Comparison of ENCODE assay signal across 24 cellular contexts in the genomic region with DNA sequence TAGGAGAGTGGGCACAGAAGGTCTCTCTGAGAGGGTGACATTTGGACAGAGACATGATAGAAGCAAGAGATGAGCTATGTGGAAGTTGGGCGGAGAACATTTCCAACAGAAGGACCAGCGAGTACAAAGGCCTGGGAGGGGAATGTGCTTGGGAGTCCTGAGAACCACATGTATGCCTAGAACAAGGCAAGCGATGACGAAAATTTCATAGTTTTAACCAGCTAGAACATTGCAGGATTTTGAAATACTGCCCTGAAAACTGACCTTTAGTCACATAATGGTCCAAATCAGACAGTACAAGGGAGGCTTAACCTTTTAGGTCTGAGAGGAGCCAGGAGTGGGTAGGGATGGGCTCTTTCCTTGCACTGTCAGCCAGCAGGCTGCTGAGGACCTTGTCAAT.
"Had no signal": no experiment of that assay in that cellular context is flagged by ENCODE, and none has a peak within 500 bp of the region (broad histone marks: within the 10 kb centered on the region; RNA-seq: fewer than 3 reads in every experiment).

No MANE protein-coding gene starts in this region.

- H3K27me3 Mint-ChIP-seq: activated naive CD8-positive, alpha-beta T cell treated with anti-CD3 and anti-CD28 coated beads, Interleukin-2, amount 10 ng/mL, durations not matched to agents 7 days and 5 days; T-helper 17 cell had no signal

- H3K27ac Mint-ChIP-seq: activated naive CD8-positive, alpha-beta T cell treated with anti-CD3 and anti-CD28 coated beads, Interleukin-2, amount 10 ng/mL, durations not matched to agents 7 days and 5 days; T-helper 17 cell had no signal

- H3K4me3 Mint-ChIP-seq: activated CD8-positive, alpha-beta T cell treated with anti-CD3 and anti-CD28 coated beads, Interleukin-2, amount 10 ng/mL, durations not matched to agents 7 days and 5 days; activated naive CD8-positive, alpha-beta T cell treated with anti-CD3 and anti-CD28 coated beads, Interleukin-2, amount 10 ng/mL, durations not matched to agents 7 days and 5 days; T-helper 17 cell had no signal

- ATAC-seq: activated CD4-positive, CD25-positive, alpha-beta regulatory T cell treated with anti-CD3 and anti-CD28 coated beads, Interleukin-2, amount 50 U/mL, for 24 hours; activated CD8-positive, alpha-beta T cell treated with anti-CD3 and anti-CD28 coated beads, Interleukin-2, amount 10 ng/mL, durations not matched to agents 7 days and 5 days; body of pancreas; T-helper 17 cell had no signal

- DNase-seq: activated CD4-positive, alpha-beta T cell treated with anti-CD3 and anti-CD28 coated beads for 4 hours; activated CD4-positive, alpha-beta T cell treated with anti-CD3 and anti-CD28 coated beads, Interleukin-2, amount 50 U/mL, for 4 hours; activated CD8-positive, alpha-beta memory T cell treated with anti-CD3 and anti-CD28 coated beads, Interleukin-2, amount 50 U/mL, for 48 hours; activated CD8-positive, alpha-beta T cell treated with anti-CD3 and anti-CD28 coated beads, Interleukin-2, amount 10 ng/mL, durations not matched to agents 7 days and 5 days; activated naive CD4-positive, alpha-beta T cell treated with anti-CD3 and anti-CD28 coated beads, Interleukin-2, amount 50 U/mL, for 16 hours; activated naive CD8-positive, alpha-beta T cell treated with anti-CD3 and anti-CD28 coated beads, Interleukin-2, amount 10 ng/mL, durations not matched to agents 7 days and 5 days; activated T-cell treated with anti-CD3 and anti-CD28 coated beads, Interleukin-2, amount 50 U/mL, for 1 hour; adrenal gland; aorta; body of pancreas; central memory CD4-positive, alpha-beta T cell; MG63; NCI-H1105; NCI-H1436; NCI-H1694 treated with DMSO at 0.1 percent for 48 hours; NCI-H2029 treated with DMSO at 0.1 percent for 48 hours; NCI-H345; NCI-H510A; NCI-H526 treated with DMSO at 0.1 percent for 48 hours; NCI-H82; SIG-M5; T-helper 17 cell; WERI-Rb-1 had no signal
